In genomic region chr1:6260961-6261614, GRCh38 we compare ENCODE assay signal across 1 cellular context.
A peak's percentile ranks its signal among the peaks of the same experiment; 100 is the strongest.
TF ChIP-seq lines count a peak whose summit lies in the region.

Gene GPR153, minus strand, starts transcription at chr1:6261098. Its CDS starts 6,193 bp downstream, at chr1:6254905.

TF ChIP-seq in K562, 482 proteins besides CTCF, POLR2A, EP300 and RAD21:
- TF ChIP-seq NONO (IDR thresholded peaks at IDR 0.05; ENCODE audit: low read depth in 2 of 2, low read length in 1 of 2) (peak in 1 of 2 experiments; percentile 13; a peak in 1 of 4 replicates), ZBTB17 (CRISPR knock-in tag; IDR thresholded peaks at IDR 0.05) (no peak), ZBTB7A (IDR thresholded peaks at IDR 0.05; ENCODE audit: borderline replicate concordance, control insufficient read depth, low read depth, low read length) (peak; percentile 65; the same call in 1 of the 2 replicates), TRIM24 (IDR thresholded peaks at IDR 0.05) (0 out of 4 replicates have a peak, but pooled peaks of 1 of the 2 experiments have one; percentile 9), RB1 (IDR thresholded peaks at IDR 0.05; ENCODE audit: low read depth) (peak; percentile 39; the same call in 1 of the 2 replicates), PCBP1 (IDR thresholded peaks at IDR 0.05; ENCODE audit: low read depth, low read length, poor library complexity, severe bottlenecking) (peak; percentile 41), KDM2B (CRISPR knock-in tag; IDR thresholded peaks at IDR 0.05) (0 out of 2 replicates have a peak, but pooled peaks have one; percentile 4), IRF2 (CRISPR knock-in tag; IDR thresholded peaks at IDR 0.05) (0 out of 2 replicates have a peak, but pooled peaks have one; percentile 33), SP1 (CRISPR knock-in tag; IDR thresholded peaks at IDR 0.05) (no peak), MXD1 (CRISPR knock-in tag; IDR thresholded peaks at IDR 0.05; ENCODE audit: borderline replicate concordance, poor library complexity, severe bottlenecking) (no peak), CXXC5 (CRISPR knock-in tag; IDR thresholded peaks at IDR 0.05) (peak; percentile 64), NRF1 (conservative IDR thresholded peaks at IDR 0.05 in 1 of 2, IDR thresholded peaks at IDR 0.05 in 1 of 2) (peak; percentile 5 to 40; a peak in 2 of 4 replicates), RBBP5 (IDR thresholded peaks at IDR 0.05; ENCODE audit: borderline replicate concordance, insufficient read depth, low read length, poor library complexity, severe bottlenecking) (no peak), SRSF3 (IDR thresholded peaks at IDR 0.05; ENCODE audit: insufficient read depth, low read length) (no peak), MNT (conservative IDR thresholded peaks at IDR 0.05) (0 out of 4 replicates have a peak, but pooled peaks of 1 of the 2 experiments have one; percentile 36), ZNF239 (CRISPR knock-in tag; IDR thresholded peaks at IDR 0.05) (no peak), TEAD1 (CRISPR knock-in tag; IDR thresholded peaks at IDR 0.05) (0 out of 4 replicates have a peak, but pooled peaks of 1 of the 2 experiments have one; percentile 37), CCNT2 (IDR thresholded peaks at IDR 0.05; ENCODE audit: borderline replicate concordance, extremely low read depth, insufficient read length, low read depth, low read length) (peak; percentile 7), NFATC3 (IDR thresholded peaks at IDR 0.05) (no peak), ARID4B (CRISPR knock-in tag; IDR thresholded peaks at IDR 0.05) (peak; percentile 33; the same call in 1 of the 2 replicates), CTBP1 (IDR thresholded peaks at IDR 0.05; ENCODE audit: borderline replicate concordance) (peak; percentile 31; the same call in 1 of the 2 replicates), GATAD2A (IDR thresholded peaks at IDR 0.05) (no peak), ESRRA (IDR thresholded peaks at IDR 0.05; ENCODE audit: borderline replicate concordance, low read depth) (no peak), MYBL2 (IDR thresholded peaks at IDR 0.05; ENCODE audit: low read depth) (no peak), MYBL2 (CRISPR knock-in tag; IDR thresholded peaks at IDR 0.05; ENCODE audit: borderline replicate concordance) (no peak), ZFP36 (IDR thresholded peaks at IDR 0.05; ENCODE audit: low read depth, low read length, partially characterized antibody) (peak; percentile 69), NFIC (IDR thresholded peaks at IDR 0.05) (peak; percentile 38)
- TF ChIP-seq, protein P1, sequence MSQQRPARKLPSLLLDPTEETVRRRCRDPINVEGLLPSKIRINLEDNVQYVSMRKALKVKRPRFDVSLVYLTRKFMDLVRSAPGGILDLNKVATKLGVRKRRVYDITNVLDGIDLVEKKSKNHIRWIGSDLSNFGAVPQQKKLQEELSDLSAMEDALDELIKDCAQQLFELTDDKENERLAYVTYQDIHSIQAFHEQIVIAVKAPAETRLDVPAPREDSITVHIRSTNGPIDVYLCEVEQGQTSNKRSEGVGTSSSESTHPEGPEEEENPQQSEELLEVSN (IDR thresholded peaks at IDR 0.05; ENCODE audit: borderline replicate concordance in 1 of 2, extremely low read depth in 1 of 2, insufficient read depth in 1 of 2, insufficient read length in 1 of 2, low read depth in 1 of 2, low read length in 1 of 2, poor library complexity in 1 of 2, severe bottlenecking in 1 of 2), result peak; percentile 12 to 79
- TF ChIP-seq, protein P2, sequence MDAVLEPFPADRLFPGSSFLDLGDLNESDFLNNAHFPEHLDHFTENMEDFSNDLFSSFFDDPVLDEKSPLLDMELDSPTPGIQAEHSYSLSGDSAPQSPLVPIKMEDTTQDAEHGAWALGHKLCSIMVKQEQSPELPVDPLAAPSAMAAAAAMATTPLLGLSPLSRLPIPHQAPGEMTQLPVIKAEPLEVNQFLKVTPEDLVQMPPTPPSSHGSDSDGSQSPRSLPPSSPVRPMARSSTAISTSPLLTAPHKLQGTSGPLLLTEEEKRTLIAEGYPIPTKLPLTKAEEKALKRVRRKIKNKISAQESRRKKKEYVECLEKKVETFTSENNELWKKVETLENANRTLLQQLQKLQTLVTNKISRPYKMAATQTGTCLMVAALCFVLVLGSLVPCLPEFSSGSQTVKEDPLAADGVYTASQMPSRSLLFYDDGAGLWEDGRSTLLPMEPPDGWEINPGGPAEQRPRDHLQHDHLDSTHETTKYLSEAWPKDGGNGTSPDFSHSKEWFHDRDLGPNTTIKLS (IDR thresholded peaks at IDR 0.05; ENCODE audit: borderline replicate concordance, low read depth), result peak; percentile 71; the same call in 1 of the 2 replicates
- TF ChIP-seq, protein P3, sequence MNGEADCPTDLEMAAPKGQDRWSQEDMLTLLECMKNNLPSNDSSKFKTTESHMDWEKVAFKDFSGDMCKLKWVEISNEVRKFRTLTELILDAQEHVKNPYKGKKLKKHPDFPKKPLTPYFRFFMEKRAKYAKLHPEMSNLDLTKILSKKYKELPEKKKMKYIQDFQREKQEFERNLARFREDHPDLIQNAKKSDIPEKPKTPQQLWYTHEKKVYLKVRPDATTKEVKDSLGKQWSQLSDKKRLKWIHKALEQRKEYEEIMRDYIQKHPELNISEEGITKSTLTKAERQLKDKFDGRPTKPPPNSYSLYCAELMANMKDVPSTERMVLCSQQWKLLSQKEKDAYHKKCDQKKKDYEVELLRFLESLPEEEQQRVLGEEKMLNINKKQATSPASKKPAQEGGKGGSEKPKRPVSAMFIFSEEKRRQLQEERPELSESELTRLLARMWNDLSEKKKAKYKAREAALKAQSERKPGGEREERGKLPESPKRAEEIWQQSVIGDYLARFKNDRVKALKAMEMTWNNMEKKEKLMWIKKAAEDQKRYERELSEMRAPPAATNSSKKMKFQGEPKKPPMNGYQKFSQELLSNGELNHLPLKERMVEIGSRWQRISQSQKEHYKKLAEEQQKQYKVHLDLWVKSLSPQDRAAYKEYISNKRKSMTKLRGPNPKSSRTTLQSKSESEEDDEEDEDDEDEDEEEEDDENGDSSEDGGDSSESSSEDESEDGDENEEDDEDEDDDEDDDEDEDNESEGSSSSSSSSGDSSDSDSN (IDR thresholded peaks at IDR 0.05; ENCODE audit: borderline replicate concordance in 1 of 2, low read depth in 2 of 2, low read length in 2 of 2), result peak; percentile 8 to 71; a peak in 1 of 4 replicates
- TF ChIP-seq, protein P4, sequence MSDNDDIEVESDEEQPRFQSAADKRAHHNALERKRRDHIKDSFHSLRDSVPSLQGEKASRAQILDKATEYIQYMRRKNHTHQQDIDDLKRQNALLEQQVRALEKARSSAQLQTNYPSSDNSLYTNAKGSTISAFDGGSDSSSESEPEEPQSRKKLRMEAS (CRISPR knock-in tag; IDR thresholded peaks at IDR 0.05), result peak; percentile 26; the same call in 1 of the 2 replicates
- TF ChIP-seq, protein P5, sequence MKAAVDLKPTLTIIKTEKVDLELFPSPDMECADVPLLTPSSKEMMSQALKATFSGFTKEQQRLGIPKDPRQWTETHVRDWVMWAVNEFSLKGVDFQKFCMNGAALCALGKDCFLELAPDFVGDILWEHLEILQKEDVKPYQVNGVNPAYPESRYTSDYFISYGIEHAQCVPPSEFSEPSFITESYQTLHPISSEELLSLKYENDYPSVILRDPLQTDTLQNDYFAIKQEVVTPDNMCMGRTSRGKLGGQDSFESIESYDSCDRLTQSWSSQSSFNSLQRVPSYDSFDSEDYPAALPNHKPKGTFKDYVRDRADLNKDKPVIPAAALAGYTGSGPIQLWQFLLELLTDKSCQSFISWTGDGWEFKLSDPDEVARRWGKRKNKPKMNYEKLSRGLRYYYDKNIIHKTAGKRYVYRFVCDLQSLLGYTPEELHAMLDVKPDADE (conservative IDR thresholded peaks at IDR 0.05; ENCODE audit: control insufficient read depth, low read depth, low read length), result 0 out of 2 replicates have a peak, but pooled peaks have one; percentile 31
- TF ChIP-seq, protein P6, sequence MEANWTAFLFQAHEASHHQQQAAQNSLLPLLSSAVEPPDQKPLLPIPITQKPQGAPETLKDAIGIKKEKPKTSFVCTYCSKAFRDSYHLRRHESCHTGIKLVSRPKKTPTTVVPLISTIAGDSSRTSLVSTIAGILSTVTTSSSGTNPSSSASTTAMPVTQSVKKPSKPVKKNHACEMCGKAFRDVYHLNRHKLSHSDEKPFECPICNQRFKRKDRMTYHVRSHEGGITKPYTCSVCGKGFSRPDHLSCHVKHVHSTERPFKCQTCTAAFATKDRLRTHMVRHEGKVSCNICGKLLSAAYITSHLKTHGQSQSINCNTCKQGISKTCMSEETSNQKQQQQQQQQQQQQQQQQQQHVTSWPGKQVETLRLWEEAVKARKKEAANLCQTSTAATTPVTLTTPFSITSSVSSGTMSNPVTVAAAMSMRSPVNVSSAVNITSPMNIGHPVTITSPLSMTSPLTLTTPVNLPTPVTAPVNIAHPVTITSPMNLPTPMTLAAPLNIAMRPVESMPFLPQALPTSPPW (CRISPR knock-in tag; IDR thresholded peaks at IDR 0.05), result peak; percentile 57; the same call in 1 of the 2 replicates
